18 cellular contexts compared by ENCODE assay signal in genomic region chr11:30816959-30817880, GRCh38.
DNase-seq lines count a peak whose midpoint lies in the region; ATAC-seq, FAIRE-seq and TF ChIP-seq lines count a peak whose summit lies in the region.
"Had no signal": no experiment of that assay in that cellular context is flagged by ENCODE, and none has a peak within 500 bp of the region (broad histone marks: within the 10 kb centered on the region; RNA-seq: fewer than 3 reads in every experiment).

No MANE protein-coding gene starts in this region.

- no peaks in the 10 kb centered on the region for H3K36me3 Mint-ChIP-seq in T-helper 17 cell (ENCODE audit: low read depth)
- H3K36me3 Mint-ChIP-seq: CD4-positive, alpha-beta memory T cell had no signal

- H3K36me3 ChIP-seq in bronchial epithelial cell (ENCODE audit: control insufficient read depth, insufficient read depth, low read length) (no peaks in the 10 kb centered on the region), esophagus muscularis mucosa (no peaks in the 10 kb centered on the region), kidney (ENCODE audit: control insufficient read depth in 1 of 2, insufficient read depth in 2 of 2, low read length in 2 of 2) (no peaks in the 10 kb centered on the region)
- H3K36me3 ChIP-seq: BE2C had no signal

- FAIRE-seq in bronchial epithelial cell (lab: Jason Lieb, UNC) (no peak), kidney (lab: Jason Lieb, UNC) (no peak)
- FAIRE-seq: A549, D721Med, H54 had no signal

- no peak overlapping the region for H3K27ac Mint-ChIP-seq in T-helper 17 cell
- H3K27ac Mint-ChIP-seq: CD4-positive, alpha-beta memory T cell had no signal

- no peak for TF ChIP-seq POLR2A in esophagus muscularis mucosa (IDR thresholded peaks at IDR 0.05; ENCODE audit: low read depth)

- H3K27me3 ChIP-seq in bronchial epithelial cell (ENCODE audit: control insufficient read depth, insufficient read depth, low read length), result no peaks in the 10 kb centered on the region
- no peaks in the 10 kb centered on the region for H3K27me3 ChIP-seq in esophagus muscularis mucosa
- H3K27me3 ChIP-seq: BE2C had no signal

- TF ChIP-seq EP300 in esophagus muscularis mucosa (IDR thresholded peaks at IDR 0.05), result no peak

- intact Hi-C loops in esophagus muscularis mucosa (cut with DNase I) (no loop called here), kidney (cut with DNase I) (no loop called here)

- 75% methylated on average over 4 of the region's 4 CpGs for WGBS in esophagus muscularis mucosa

- H3K27me3 Mint-ChIP-seq in T-helper 17 cell, result no peaks in the 10 kb centered on the region
- H3K27me3 Mint-ChIP-seq: CD4-positive, alpha-beta memory T cell had no signal

- H3K27ac ChIP-seq in esophagus muscularis mucosa (replicated peaks in 1 of 4) (no peak overlapping the region), kidney (ENCODE audit: low read depth in 2 of 2, low read length in 2 of 2) (no peak overlapping the region)
- H3K27ac ChIP-seq: A549, C4-2B, GM23248, HL-60 had no signal

- no peak overlapping the region for H3K9ac ChIP-seq in kidney (ENCODE audit: low read length in 2 of 2)
- H3K9ac ChIP-seq: GM23248 had no signal

- peak; percentile 39 for DNase-seq in NCI-H69 (lab: John Stamatoyannopoulos, UW)
- peak; percentile 38 for DNase-seq in bronchial epithelial cell (ENCODE audit: low read depth)
- peak; percentile 15 for DNase-seq in myocyte (ENCODE audit: low read depth)
- no peak for DNase-seq in esophagus muscularis mucosa (ENCODE audit: extremely low spot score)
- DNase-seq in kidney, result no peak
- no peak for DNase-seq in T-helper 17 cell
- DNase-seq: BE2C; CD4-positive, alpha-beta memory T cell; COR-L47; DND-41; GF-D8; GM23248 had no signal

- TF ChIP-seq CTCF in bronchial epithelial cell (IDR thresholded peaks at IDR 0.05; ENCODE audit: insufficient read depth, low read length, severe bottlenecking) (no peak), esophagus muscularis mucosa (IDR thresholded peaks at IDR 0.05) (no peak), kidney (IDR thresholded peaks at IDR 0.05; ENCODE audit: borderline replicate concordance, extremely low read depth, insufficient read depth) (no peak)

- no peak for ATAC-seq in T-helper 17 cell
- ATAC-seq: A549, HCT116 had no signal

- H3K4me1 ChIP-seq in esophagus muscularis mucosa (peaks cover 0 to 14% (median 6%) of the 10 kb centered on the region in 4 donors), kidney (ENCODE audit: control insufficient read depth in 1 of 2, insufficient read depth in 1 of 2, low read depth in 1 of 2, low read length in 2 of 2) (no peaks in the 10 kb centered on the region)
- H3K4me1 ChIP-seq: A549, BE2C had no signal

- no peaks in the 10 kb centered on the region for H3K4me1 Mint-ChIP-seq in T-helper 17 cell
- H3K4me1 Mint-ChIP-seq: CD4-positive, alpha-beta memory T cell had no signal

- H3K4me3 Mint-ChIP-seq in T-helper 17 cell, result no peak overlapping the region
- H3K4me3 Mint-ChIP-seq: CD4-positive, alpha-beta memory T cell had no signal

- H3K9me3 ChIP-seq in esophagus muscularis mucosa (no peaks in the 10 kb centered on the region), kidney (ENCODE audit: control insufficient read depth in 1 of 2, low read length in 2 of 2) (no peaks in the 10 kb centered on the region), T-helper 17 cell (ENCODE audit: control insufficient read depth, low read length, poor library complexity, severe bottlenecking) (no peaks in the 10 kb centered on the region)
- H3K9me3 ChIP-seq: A549, BE2C had no signal

- no peak overlapping the region for H3K4me3 ChIP-seq in bronchial epithelial cell (ENCODE audit: low read depth, low read length)
- no peak overlapping the region for H3K4me3 ChIP-seq in esophagus muscularis mucosa
- no peak overlapping the region for H3K4me3 ChIP-seq in kidney (ENCODE audit: low read length in 2 of 2)
- H3K4me3 ChIP-seq: A549, GM23248 had no signal

Comparison
In these comparisons a context has a peak if more than half of its experiments do, and no peak if none do; other contexts are left out.
1. DNase-seq: peak in NCI-H69 (single experiment), bronchial epithelial cell (single experiment) and myocyte (single experiment); none in esophagus muscularis mucosa (single experiment), kidney (single experiment) and T-helper 17 cell (0 of 3).